In the genomic region with DNA sequence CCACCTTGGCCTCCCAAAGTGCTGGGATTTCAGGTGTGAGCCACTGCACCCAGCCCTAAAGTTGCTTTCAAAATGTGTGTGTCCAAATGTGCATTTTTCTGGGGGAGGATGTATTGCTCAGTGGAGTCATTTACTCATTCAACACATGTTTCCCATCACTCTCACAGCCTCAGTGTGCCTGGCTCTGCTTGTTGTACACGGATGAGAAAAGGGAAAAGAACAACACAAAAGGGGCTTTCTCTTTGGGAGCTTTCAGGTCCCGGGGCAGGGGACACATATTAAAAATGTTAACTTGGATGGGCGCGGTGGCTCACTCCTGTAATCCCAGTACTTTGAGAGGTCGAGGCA, we compare ENCODE assay signal across 19 cellular contexts. TPM values are rescaled to one million over a fixed set of nuclear protein-coding genes. Genes with fewer than 3 reads are reported as not detected.
DNase-seq lines count a peak whose midpoint lies in the region; ATAC-seq and TF ChIP-seq lines count a peak whose summit lies in the region.
"Had no signal": no experiment of that assay in that cellular context is flagged by ENCODE, and none has a peak within 500 bp of the region (broad histone marks: within the 10 kb centered on the region; RNA-seq: fewer than 3 reads in every experiment).

No MANE protein-coding gene starts in this region.

- intact Hi-C loops in Calu3 (cut with micrococcal nuclease; ENCODE audit: unreplicated experiment) (loop anchor here (5.0 kb wide), 1 partner anchor 56 kb away; no protein-coding TSS in a partner anchor), natural killer cell (cut with micrococcal nuclease) (no loop called here)

- H3K27ac Mint-ChIP-seq in Calu3 (ENCODE audit: unreplicated experiment) (no peak overlapping the region), natural killer cell (no peak overlapping the region)
- H3K27ac Mint-ChIP-seq: H9 had no signal

- H3K4me1 ChIP-seq in RWPE2 (ENCODE audit: insufficient read depth, poor library complexity, severe bottlenecking) (peaks cover 25% of the 10 kb centered on the region), osteoblast (ENCODE audit: insufficient read depth, low read length) (peaks cover 32% of the 10 kb centered on the region)

- H3K27me3 ChIP-seq in RWPE2 (ENCODE audit: insufficient read depth, poor library complexity, severe bottlenecking) (no peaks in the 10 kb centered on the region), osteoblast (ENCODE audit: insufficient read depth, low read length) (peaks cover 49% of the 10 kb centered on the region)

- H3K9me3 Mint-ChIP-seq in Calu3 (ENCODE audit: low read depth, unreplicated experiment) (no peaks in the 10 kb centered on the region), natural killer cell (no peaks in the 10 kb centered on the region)
- H3K9me3 Mint-ChIP-seq: H9 had no signal

- ATAC-seq in RWPE2 (ENCODE audit: low read depth): no peak
- ATAC-seq in natural killer cell: no peak
- ATAC-seq in HG02763 (IDR thresholded peaks at IDR 0.05; ENCODE audit: unreplicated experiment): no peak

- H3K9me3 ChIP-seq in RWPE2 (ENCODE audit: severe bottlenecking) (no peaks in the 10 kb centered on the region), osteoblast (ENCODE audit: low read depth, low read length) (no peaks in the 10 kb centered on the region)
- H3K9me3 ChIP-seq: Caco-2, SK-N-SH had no signal

- no peak overlapping the region for H3K4me2 ChIP-seq in osteoblast (ENCODE audit: insufficient read depth, low read length)
- H3K4me2 ChIP-seq: SK-N-SH had no signal

- no peaks in the 10 kb centered on the region for H3K27me3 Mint-ChIP-seq in Calu3 (ENCODE audit: unreplicated experiment)
- peaks cover 16 to 25% of the 10 kb centered on the region in 2 donors for H3K27me3 Mint-ChIP-seq in natural killer cell (ENCODE audit: low read depth in 2 of 2)

- peaks cover 32% of the 10 kb centered on the region for H3K4me1 Mint-ChIP-seq in Calu3 (ENCODE audit: low read depth, unreplicated experiment)
- peaks cover 0 to 5% of the 10 kb centered on the region in 2 donors for H3K4me1 Mint-ChIP-seq in natural killer cell

- TF ChIP-seq CTCF in Calu3 (IDR thresholded peaks at IDR 0.05; ENCODE audit: unreplicated experiment): no peak
- TF ChIP-seq CTCF in RWPE2 (IDR thresholded peaks at IDR 0.05; ENCODE audit: poor library complexity, severe bottlenecking): no peak
- no peak for TF ChIP-seq CTCF in osteoblast (IDR thresholded peaks at IDR 0.05; ENCODE audit: extremely low read depth, low read depth, low read length)
- TF ChIP-seq CTCF in natural killer cell (IDR thresholded peaks at IDR 0.05): no peak

- no peaks in the 10 kb centered on the region for H3K79me2 ChIP-seq in osteoblast (ENCODE audit: insufficient read depth, low read length)

- H3K4me3 Mint-ChIP-seq in Calu3 (ENCODE audit: low read depth, unreplicated experiment): peak overlapping the region; percentile 97
- no peak overlapping the region for H3K4me3 Mint-ChIP-seq in natural killer cell
- H3K4me3 Mint-ChIP-seq: H9 had no signal

- H3K36me3 Mint-ChIP-seq in Calu3 (ENCODE audit: insufficient read depth, unreplicated experiment) (peaks cover 46% of the 10 kb centered on the region), natural killer cell (no peaks in the 10 kb centered on the region)

- no peaks in the 10 kb centered on the region for H4K20me1 ChIP-seq in osteoblast (ENCODE audit: insufficient read depth, low read length)

- no peak for DNase-seq in Calu3
- DNase-seq in RWPE2 (ENCODE audit: low spot score): no peak
- peak; percentile 48 for DNase-seq in fibroblast of gingiva (ENCODE audit: low read depth)
- peak; percentile 66 for DNase-seq in osteoblast (ENCODE audit: insufficient read length, low spot score, missing footprints)
- no peak for DNase-seq in activated effector memory CD4-positive, alpha-beta T cell treated with Interleukin-2 at 50 U/mL for 16 hours
- no peak for DNase-seq in natural killer cell
- DNase-seq in NCI-H2227 treated with DMSO at 0.1 percent for 48 hours (lab: John Stamatoyannopoulos, UW): no peak
- DNase-seq: AML-193, Caco-2, H9, KG1, NCI-H1436, NCI-H2029 treated with DMSO at 0.1 percent for 48 hours, NCI-H2171 treated with DMSO at 0.1 percent for 48 hours, NCI-H510A, NCI-H82, Right ventricle myocardium superior, SK-N-SH had no signal

- H2AFZ ChIP-seq in osteoblast (ENCODE audit: low read length): no peak overlapping the region

- CTCF ChIA-PET in Calu3 (lab: Charles Lee): no interaction called here

- H3K27ac ChIP-seq in RWPE2 (ENCODE audit: poor library complexity, severe bottlenecking) (peak overlapping the region; percentile 79), osteoblast (ENCODE audit: low read depth, low read length) (no peak overlapping the region)

- BruUV-seq in Calu3 (replicated peaks; lab: Mats Ljungman, UMichigan): no TSS peak

- H3K4me3 ChIP-seq in RWPE2 (ENCODE audit: severe bottlenecking) (no peak overlapping the region), osteoblast (ENCODE audit: insufficient read depth, low read length) (no peak overlapping the region)

- H3K36me3 ChIP-seq in RWPE2 (ENCODE audit: low read depth): peaks cover 18% of the 10 kb centered on the region
- H3K36me3 ChIP-seq in osteoblast (ENCODE audit: insufficient read depth, low read length): no peaks in the 10 kb centered on the region

RNA-seq across cellular contexts. Expression of gene PPL, which starts 1.7 kb away (rescaled TPM):
- total RNA-seq in Calu3 (2022): 75.0 and 104 TPM in 2 replicates
- total RNA-seq in osteoblast: 24.2 and 27.1 TPM in 2 replicates
- total RNA-seq in natural killer cell: not detected

RNA-seq across cellular contexts. Expression of gene SEC14L5, which starts 19.5 kb away (rescaled TPM):
- 0.52 and 0.54 TPM in 2 replicates for total RNA-seq in Calu3 (2022)
- total RNA-seq in osteoblast: under 0.01 and 0.29 TPM in 2 replicates
- total RNA-seq in natural killer cell: 1 to 10 TPM in 1 of 3 donors, under 1 TPM in 2; 0.27 to 1.1 (median 0.93) TPM

Comparison
In these comparisons a context has a peak if more than half of its experiments do, and no peak if none do; other contexts are left out.
1. DNase-seq: peak in fibroblast of gingiva (single experiment) and osteoblast (single experiment); none in Calu3 (single experiment), RWPE2 (single experiment), activated effector memory CD4-positive, alpha-beta T cell treated with Interleukin-2 at 50 U/mL for 16 hours (single experiment), natural killer cell (single experiment) and NCI-H2227 treated with DMSO at 0.1 percent for 48 hours (single experiment).
2. RNA of gene PPL, which starts 1.7 kb away (total RNA-seq): 75.0 to 104 TPM in Calu3 and 24.2 to 27.1 TPM in osteoblast; not detected in natural killer cell; every median in the first group is over 10 times any median in the second.